8 cellular contexts compared by ENCODE assay signal in the genomic region with DNA sequence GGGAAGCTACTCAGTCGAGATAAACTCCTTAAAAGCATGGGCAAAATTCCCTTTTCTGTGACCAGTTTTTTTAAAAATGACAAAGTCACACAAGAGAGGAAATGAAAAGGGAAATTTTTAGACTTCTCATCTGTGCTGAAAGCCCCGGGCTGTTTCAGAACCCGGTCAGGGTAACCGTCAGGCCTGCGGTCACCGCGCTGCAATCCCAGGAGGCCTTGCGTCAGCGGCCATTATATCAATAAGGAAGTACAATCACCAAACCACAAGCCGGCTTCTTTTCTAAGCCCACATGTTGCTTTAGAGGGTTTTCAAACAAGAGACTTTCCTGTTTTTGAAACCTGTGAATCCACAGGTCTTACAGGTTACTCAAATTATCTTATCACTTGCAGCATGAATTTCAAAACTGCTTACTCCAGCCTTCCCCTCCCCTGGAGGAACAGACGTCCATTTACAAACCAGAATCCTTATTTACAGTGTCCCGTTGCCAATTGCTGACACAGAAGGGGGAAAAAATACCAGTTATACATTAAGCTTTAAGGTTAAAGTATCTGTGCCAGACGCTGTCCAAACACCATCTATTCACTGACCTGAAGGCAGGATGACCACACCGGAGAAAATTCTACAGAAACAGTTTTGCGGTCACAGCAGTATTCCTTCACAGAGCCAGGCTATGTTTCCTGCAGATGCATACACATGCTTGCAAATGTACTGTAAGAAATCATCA.
DNase-seq lines count a peak whose midpoint lies in the region; ATAC-seq, FAIRE-seq and TF ChIP-seq lines count a peak whose summit lies in the region.

No MANE protein-coding gene starts in this region.

- no peaks in the 10 kb centered on the region for H3K9me3 ChIP-seq in astrocyte (ENCODE audit: insufficient read depth, low read depth, low read length)

- ATAC-seq in GM19438 (IDR thresholded peaks at IDR 0.05; ENCODE audit: low read depth, unreplicated experiment) (peak; percentile 77), HG03571 (IDR thresholded peaks at IDR 0.05; ENCODE audit: unreplicated experiment) (peak; percentile 88)

- H3K4me3 ChIP-seq in astrocyte (ENCODE audit: insufficient read depth, low read depth, low read length): no peak overlapping the region

- no peaks in the 10 kb centered on the region for H3K9me3 Mint-ChIP-seq in astrocyte (ENCODE audit: unreplicated experiment)

- no peaks in the 10 kb centered on the region for H3K36me3 Mint-ChIP-seq in astrocyte (ENCODE audit: low read depth, unreplicated experiment)

- H3K4me3 Mint-ChIP-seq in astrocyte (ENCODE audit: unreplicated experiment): no peak overlapping the region

- no peaks in the 10 kb centered on the region for H3K27me3 Mint-ChIP-seq in astrocyte (ENCODE audit: low read depth, unreplicated experiment)

- TF ChIP-seq CTCF in astrocyte (IDR thresholded peaks at IDR 0.05; ENCODE audit: insufficient read depth, low read depth, low read length): no peak

- H3K27ac ChIP-seq in astrocyte (ENCODE audit: low read depth, low read length): peak overlapping the region; percentile 88

- H2AFZ ChIP-seq in astrocyte (ENCODE audit: low read depth, low read length): no peak overlapping the region

- H3K4me1 ChIP-seq in astrocyte (ENCODE audit: insufficient read depth, low read length): peaks cover 42% of the 10 kb centered on the region

- H3K9ac ChIP-seq in astrocyte (ENCODE audit: low read length): peak overlapping the region; percentile 74

- H3K4me2 ChIP-seq in astrocyte (ENCODE audit: low read length): peak overlapping the region; percentile 77

- H3K79me2 ChIP-seq in astrocyte (ENCODE audit: insufficient read depth, low read length): no peaks in the 10 kb centered on the region

- peak overlapping the region; percentile 88 for H3K27ac Mint-ChIP-seq in astrocyte (ENCODE audit: unreplicated experiment)

- H3K27me3 ChIP-seq in astrocyte (ENCODE audit: insufficient read depth, low read length): no peaks in the 10 kb centered on the region

- no peaks in the 10 kb centered on the region for H3K36me3 ChIP-seq in astrocyte (ENCODE audit: insufficient read depth, low read length)

- FAIRE-seq in astrocyte (lab: Jason Lieb, UNC): no peak

- DNase-seq in AG20443 (ENCODE audit: low spot score) (peak; percentile 87), T-helper 9 cell (peak; percentile 76), astrocyte (ENCODE audit: low read depth) (peak; percentile 94), kidney tubule cell (ENCODE audit: low spot score) (peak; percentile 93), SK-N-DZ (ENCODE audit: low spot score) (no peak)
- DNase-seq in stimulated activated CD4-positive, alpha-beta T cell treated with anti-CD3 and anti-CD28 coated beads, Interleukin-4, amount 100 ng/mL, for 4 hours: peak; percentile 78 to 87

- peaks cover 51% of the 10 kb centered on the region for H3K4me1 Mint-ChIP-seq in astrocyte (ENCODE audit: low read depth, unreplicated experiment)

- H4K20me1 ChIP-seq in astrocyte (ENCODE audit: insufficient read depth, low read length): no peaks in the 10 kb centered on the region
